ENCODE assay signal across 22 cellular contexts in the genomic region with DNA sequence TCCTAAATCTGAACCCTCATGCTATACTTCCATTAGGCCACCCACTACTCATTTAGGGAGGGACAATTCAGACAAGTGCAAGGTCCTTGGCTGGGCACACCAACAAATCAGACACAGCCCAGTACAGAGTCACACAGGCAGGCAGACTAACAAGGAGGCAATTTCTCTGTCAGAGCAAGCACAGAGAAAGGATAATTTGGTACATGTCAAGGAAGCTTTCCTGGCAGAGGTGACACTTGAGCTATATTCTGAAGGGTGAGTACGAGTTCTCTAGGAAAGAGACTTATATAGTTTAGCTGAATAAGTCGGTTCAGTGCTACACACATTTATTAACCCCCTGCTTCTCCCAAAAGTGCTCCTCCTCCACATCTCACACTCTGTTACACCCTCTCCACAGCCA.
"Had no signal": no experiment of that assay in that cellular context is flagged by ENCODE, and none has a peak within 500 bp of the region (broad histone marks: within the 10 kb centered on the region; RNA-seq: fewer than 3 reads in every experiment).

No MANE protein-coding gene starts in this region.

- H3K36me3 ChIP-seq: esophagus squamous epithelium, heart right ventricle, lower lobe of right lung, prostate gland, sigmoid colon, stomach, thyroid gland had no signal

- H3K27me3 ChIP-seq: esophagus squamous epithelium, sigmoid colon, stomach, thyroid gland had no signal

- ATAC-seq: effector memory CD8-positive, alpha-beta T cell; heart right ventricle; left ventricle myocardium superior; lower lobe of right lung; naive thymus-derived CD8-positive, alpha-beta T cell; right cardiac atrium; stimulated activated effector memory CD8-positive, alpha-beta T cell treated with anti-CD3 and anti-CD28 coated beads, Interleukin-12 subunit alpha, Interleukin-12 subunit beta, amount 100 ng/mL, for 72 hours had no signal

- H3K9me3 ChIP-seq: esophagus squamous epithelium, heart right ventricle, lower lobe of right lung, prostate gland, sigmoid colon, stomach, thyroid gland had no signal

- H3K27ac ChIP-seq: esophagus squamous epithelium, heart right ventricle, lower lobe of right lung, prostate gland, sigmoid colon, stomach, thyroid gland had no signal

- H3K4me1 ChIP-seq: esophagus squamous epithelium, heart right ventricle, lower lobe of right lung, prostate gland, sigmoid colon, stomach, thyroid gland had no signal

- DNase-seq: cortex of kidney; effector memory CD8-positive, alpha-beta T cell; erythroblast; esophagus squamous epithelium; foreskin melanocyte; glutamatergic neuron; heart right ventricle; hippocampal formation; left cardiac atrium; left ventricle myocardium superior; lower lobe of right lung; naive thymus-derived CD8-positive, alpha-beta T cell; right cardiac atrium; sigmoid colon; stimulated activated CD4-positive, alpha-beta T cell treated with anti-CD3 and anti-CD28 coated beads, Interleukin-2, amount 100 ng/mL, for 24 hours; stimulated activated CD4-positive, alpha-beta T cell treated with anti-CD3 and anti-CD28 coated beads, Interleukin-4, amount 100 ng/mL, for 24 hours; stimulated activated naive CD4-positive, alpha-beta T cell treated with Interleukin-2 at 50 U/mL for 16 hours; stomach; thyroid gland; trophoblast cell had no signal

- H3K4me3 ChIP-seq: esophagus squamous epithelium, heart right ventricle, lower lobe of right lung, prostate gland, sigmoid colon, stomach, thyroid gland had no signal
